In the genomic region with DNA sequence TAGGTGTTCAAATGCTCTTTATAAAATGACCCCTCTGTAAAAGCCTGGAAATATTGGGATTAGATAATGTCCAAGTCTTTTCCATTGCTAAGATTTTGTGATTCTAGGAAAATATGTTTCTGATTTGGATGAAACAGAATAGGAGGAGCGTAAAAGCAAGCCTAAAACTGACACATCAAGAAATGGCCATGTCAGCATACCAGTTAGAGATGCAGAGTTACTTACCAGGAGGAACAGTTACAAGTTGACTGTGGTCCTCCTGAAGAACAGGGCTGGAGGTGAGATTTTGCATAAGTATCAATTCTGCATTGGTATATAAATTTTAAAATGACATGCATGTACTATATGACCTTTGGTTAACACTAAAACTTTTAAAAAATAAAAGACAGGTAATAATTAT, we compare ENCODE assay signal across 23 cellular contexts. TPM values are rescaled to one million over a fixed set of nuclear protein-coding genes. Genes with fewer than 3 reads are reported as not detected.
"Had no signal": no experiment of that assay in that cellular context is flagged by ENCODE, and none has a peak within 500 bp of the region (broad histone marks: within the 10 kb centered on the region; RNA-seq: fewer than 3 reads in every experiment).

No MANE protein-coding gene starts in this region.

- ATAC-seq: Panc1, PC-3 had no signal

- H3K27ac ChIP-seq: HL-60, RWPE1 had no signal

- FAIRE-seq: HTR-8/SVneo had no signal

- H3K9me3 ChIP-seq: SK-N-SH had no signal

- H3K9ac ChIP-seq: SK-N-SH had no signal

- H3K4me2 ChIP-seq: SK-N-SH had no signal

- DNase-seq: KBM-7; MV-4-11; NCI-H1048; NCI-H1105; NCI-H1417; NCI-H146; NCI-H1930; NCI-H2081; NCI-H2107; NCI-H2227 treated with DMSO at 0.1 percent for 48 hours; NCI-H524; NCI-H774; NK-92 treated with Interleukin-12 subunit alpha and Interleukin-12 subunit beta, amount 100 ng/mL, for 24 hours; PC-3; SHP77; SK-N-SH had no signal

RNA-seq across cellular contexts. Expression of a gene that starts 35.3 kb away (rescaled TPM):
- total RNA-seq: MCF 10A, OCI-LY7, SK-MEL-5 had no signal
